18 cellular contexts compared by ENCODE assay signal in genomic region chrX:136666088-136666487, GRCh38. TPM values are rescaled to one million over a fixed set of nuclear protein-coding genes. Genes with fewer than 3 reads are reported as not detected.
DNase-seq lines count a peak whose midpoint lies in the region; ATAC-seq, FAIRE-seq and TF ChIP-seq lines count a peak whose summit lies in the region.
"Had no signal": no experiment of that assay in that cellular context is flagged by ENCODE, and none has a peak within 500 bp of the region (broad histone marks: within the 10 kb centered on the region; RNA-seq: fewer than 3 reads in every experiment).

No MANE protein-coding gene starts in this region.

- H3K36me3 ChIP-seq in astrocyte (ENCODE audit: insufficient read depth, low read length) = no peaks in the 10 kb centered on the region
- H3K36me3 ChIP-seq in HAP-1 (replicated peaks) = no peaks in the 10 kb centered on the region
- H3K36me3 ChIP-seq: neural progenitor cell had no signal

- no peaks in the 10 kb centered on the region for H3K79me2 ChIP-seq in astrocyte (ENCODE audit: insufficient read depth, low read length)

- H3K4me3 Mint-ChIP-seq in astrocyte (ENCODE audit: unreplicated experiment) = no peak overlapping the region
- no peak overlapping the region for H3K4me3 Mint-ChIP-seq in endothelial cell (ENCODE audit: unreplicated experiment)
- H3K4me3 Mint-ChIP-seq: memory B cell; neural progenitor cell; stimulated activated naive B cell treated with anti-CD40 and anti-IgM and Interleukin-4, amounts not matched to agents 10 μg/mL and 1 μg/mL and 100 μg/mL, for 72 hours had no signal

- DNase-seq in GM18507 (ENCODE audit: extremely low spot score, insufficient read length, low read depth) = no peak
- DNase-seq in astrocyte (ENCODE audit: low read depth) = no peak
- DNase-seq in HAP-1 (ENCODE audit: low spot score in 2 of 2) = no peak
- DNase-seq in endothelial cell (ENCODE audit: low spot score) = no peak
- DNase-seq: central memory CD4-positive, alpha-beta T cell; NCI-H2107; NCI-H82; SHP77 treated with DMSO at 0.1 percent for 48 hours; stimulated activated naive B cell treated with anti-CD40 and anti-IgM and Interleukin-4, amounts not matched to agents 10 μg/mL and 1 μg/mL and 100 μg/mL, for 72 hours had no signal

- H3K27me3 Mint-ChIP-seq in astrocyte (ENCODE audit: low read depth, unreplicated experiment) = peaks cover 2% of the 10 kb centered on the region
- H3K27me3 Mint-ChIP-seq in endothelial cell (ENCODE audit: unreplicated experiment) = no peaks in the 10 kb centered on the region
- H3K27me3 Mint-ChIP-seq: memory B cell; stimulated activated naive B cell treated with anti-CD40 and anti-IgM and Interleukin-4, amounts not matched to agents 10 μg/mL and 1 μg/mL and 100 μg/mL, for 72 hours had no signal

- in situ Hi-C loops in HAP-1 (cut with MboI; ENCODE audit: low sequenced_read_pairs) = no loop called here

- H3K27ac ChIP-seq in astrocyte (ENCODE audit: low read depth, low read length) = no peak overlapping the region
- H3K27ac ChIP-seq: neural progenitor cell had no signal

- H3K27ac Mint-ChIP-seq in astrocyte (ENCODE audit: unreplicated experiment) (no peak overlapping the region), endothelial cell (ENCODE audit: unreplicated experiment) (no peak overlapping the region)
- H3K27ac Mint-ChIP-seq: neural progenitor cell; stimulated activated naive B cell treated with anti-CD40 and anti-IgM and Interleukin-4, amounts not matched to agents 10 μg/mL and 1 μg/mL and 100 μg/mL, for 72 hours had no signal

- TF ChIP-seq CTCF in astrocyte (IDR thresholded peaks at IDR 0.05; ENCODE audit: insufficient read depth, low read depth, low read length) = no peak
- no peak for TF ChIP-seq CTCF in endothelial cell (IDR thresholded peaks at IDR 0.05; ENCODE audit: unreplicated experiment)

- FAIRE-seq in GM18507 (lab: Jason Lieb, UNC) (peak; percentile 77), astrocyte (lab: Jason Lieb, UNC) (peak; percentile 83)
- FAIRE-seq: frontal cortex, G401.6, urothelium cell line had no signal

- ATAC-seq in GM21528 (IDR thresholded peaks at IDR 0.05; ENCODE audit: low FRiP score, unreplicated experiment) = peak; percentile 58
- ATAC-seq in HG03378 (IDR thresholded peaks at IDR 0.05; ENCODE audit: unreplicated experiment) = peak; percentile 28
- ATAC-seq in HG02973 (IDR thresholded peaks at IDR 0.05; ENCODE audit: unreplicated experiment) = no peak

- H3K9me3 ChIP-seq in astrocyte (ENCODE audit: insufficient read depth, low read depth, low read length) (peaks cover 2% of the 10 kb centered on the region), HAP-1 (peaks cover 5% of the 10 kb centered on the region; the same call in 1 of the 2 replicates)

- no peak overlapping the region for H3K9ac ChIP-seq in astrocyte (ENCODE audit: low read length)
- H3K9ac ChIP-seq: neural progenitor cell had no signal

- no peak overlapping the region for H2AFZ ChIP-seq in astrocyte (ENCODE audit: low read depth, low read length)
- H2AFZ ChIP-seq: neural progenitor cell had no signal

- no peak overlapping the region for H3K4me3 ChIP-seq in astrocyte (ENCODE audit: insufficient read depth, low read depth, low read length)
- no peak overlapping the region for H3K4me3 ChIP-seq in HAP-1
- H3K4me3 ChIP-seq: neural progenitor cell had no signal

- H3K36me3 Mint-ChIP-seq in astrocyte (ENCODE audit: low read depth, unreplicated experiment) (peaks cover 3% of the 10 kb centered on the region), endothelial cell (ENCODE audit: low read depth, unreplicated experiment) (peaks cover 21% of the 10 kb centered on the region)
- H3K36me3 Mint-ChIP-seq: neural progenitor cell had no signal

- H3K4me2 ChIP-seq in astrocyte (ENCODE audit: low read length) = no peak overlapping the region
- H3K4me2 ChIP-seq: neural progenitor cell had no signal

- H3K27me3 ChIP-seq in astrocyte (ENCODE audit: insufficient read depth, low read length) = no peaks in the 10 kb centered on the region
- no peaks in the 10 kb centered on the region for H3K27me3 ChIP-seq in HAP-1 (ENCODE audit: low read depth)
- H3K27me3 ChIP-seq: neural progenitor cell had no signal

- H4K20me1 ChIP-seq in astrocyte (ENCODE audit: insufficient read depth, low read length) = no peaks in the 10 kb centered on the region

- H3K9me3 Mint-ChIP-seq in astrocyte (ENCODE audit: unreplicated experiment) (peaks cover 5% of the 10 kb centered on the region), endothelial cell (ENCODE audit: unreplicated experiment) (no peaks in the 10 kb centered on the region)
- H3K9me3 Mint-ChIP-seq: stimulated activated naive B cell treated with anti-CD40 and anti-IgM and Interleukin-4, amounts not matched to agents 10 μg/mL and 1 μg/mL and 100 μg/mL, for 72 hours had no signal

- peaks cover 3% of the 10 kb centered on the region for H3K4me1 Mint-ChIP-seq in astrocyte (ENCODE audit: low read depth, unreplicated experiment)
- H3K4me1 Mint-ChIP-seq in endothelial cell (ENCODE audit: unreplicated experiment) = no peaks in the 10 kb centered on the region
- H3K4me1 Mint-ChIP-seq: neural progenitor cell had no signal

- no peaks in the 10 kb centered on the region for H3K4me1 ChIP-seq in astrocyte (ENCODE audit: insufficient read depth, low read length)
- no peaks in the 10 kb centered on the region for H3K4me1 ChIP-seq in HAP-1
- H3K4me1 ChIP-seq: neural progenitor cell had no signal

RNA-seq across cellular contexts. Expression of gene CD40LG, which starts 18.1 kb away (rescaled TPM):
- not detected in 2 replicates for total RNA-seq in astrocyte
- total RNA-seq in endothelial cell (ENCODE audit: unreplicated experiment) = not detected
- total RNA-seq: frontal cortex, HT-29 had no signal
